8 cellular contexts compared by ENCODE assay signal in the genomic region with DNA sequence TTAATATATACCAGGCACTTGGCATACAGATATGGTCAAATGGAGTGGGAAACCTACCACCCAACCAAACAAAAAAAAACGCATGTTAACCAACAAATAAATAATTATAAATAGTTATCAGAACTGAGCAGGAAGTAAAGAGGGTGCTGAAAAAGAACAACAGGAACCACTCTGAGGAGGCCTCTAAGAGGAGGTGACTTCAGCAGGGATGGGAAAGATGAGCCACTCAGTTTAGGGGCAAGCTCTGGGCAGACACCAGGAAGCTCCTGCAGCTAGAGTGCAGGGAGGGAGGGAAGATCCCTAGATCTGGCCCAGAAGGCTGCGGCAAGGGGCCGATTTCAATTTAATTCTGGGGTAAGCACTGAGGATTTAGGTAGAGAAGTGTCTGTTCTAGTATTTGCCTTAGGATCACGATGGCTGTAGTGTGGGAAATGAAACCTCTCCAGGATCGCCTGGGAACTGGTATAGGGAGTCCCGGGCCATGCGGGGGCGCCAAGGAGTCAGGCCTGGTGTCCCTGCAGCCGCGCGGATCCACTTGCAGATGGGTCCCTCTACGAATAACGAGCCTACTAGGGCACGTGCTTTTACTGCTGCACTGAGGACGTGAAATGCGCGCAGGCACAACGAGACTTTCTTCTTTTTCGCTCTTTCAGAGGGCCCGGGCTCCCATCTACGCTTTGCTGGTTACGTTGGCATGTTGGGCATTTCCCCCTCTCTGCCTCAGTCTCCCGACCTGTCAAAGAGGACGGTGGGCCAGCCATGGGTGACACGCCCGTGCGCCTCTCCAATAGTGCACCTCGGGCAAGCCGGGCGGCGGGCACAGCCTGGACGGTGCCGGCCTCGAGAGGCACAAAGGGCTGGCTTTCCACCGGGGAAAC. TPM values are rescaled to one million over a fixed set of nuclear protein-coding genes. Genes with fewer than 3 reads are reported as not detected.
DNase-seq lines count a peak whose midpoint lies in the region; ATAC-seq and TF ChIP-seq lines count a peak whose summit lies in the region.

No MANE protein-coding gene starts in this region.

- H3K27ac ChIP-seq in psoas muscle (peak overlapping the region; percentile 98), uterus (peak overlapping the region; percentile 89 to 92)

- no peaks in the 10 kb centered on the region for H3K27me3 ChIP-seq in psoas muscle (ENCODE audit: insufficient read depth in 3 of 3, low read length in 2 of 3)
- no peaks in the 10 kb centered on the region for H3K27me3 ChIP-seq in uterus

- TF ChIP-seq POLR2A in uterus (IDR thresholded peaks at IDR 0.05), result no peak

- 4 to 6% (median 5%) methylated on average over 34 to 35 of the region's 35 CpGs for WGBS in psoas muscle, 3 donors

- H3K4me3 ChIP-seq in psoas muscle, result peak overlapping the region; percentile 92
- H3K4me3 ChIP-seq in uterus, result peak overlapping the region; percentile 50 to 75

- peak; percentile 57 for DNase-seq in NK-92 treated with Interleukin-12 subunit alpha and Interleukin-12 subunit beta, amount 100 ng/mL, for 24 hours (lab: John Stamatoyannopoulos, UW)
- DNase-seq in NK-92 (lab: John Stamatoyannopoulos, UW; ENCODE audit: unreplicated experiment) (no peak), NCI-H146 (lab: John Stamatoyannopoulos, UW) (peak; percentile 82), T-helper 22 cell (ENCODE audit: low read depth) (peak; percentile 46), astrocyte of the hippocampus (ENCODE audit: low read depth, low spot score) (peak; percentile 93), hepatic stellate cell (ENCODE audit: low spot score) (peak; percentile 93), psoas muscle (peak; percentile 95 to 96), uterus (peak; percentile 88 to 93)

- TF ChIP-seq CTCF in psoas muscle (IDR thresholded peaks at IDR 0.05) (peak; percentile 78), uterus (IDR thresholded peaks at IDR 0.05) (peak; percentile 85 to 91 (median 86))

- H3K4me1 ChIP-seq in psoas muscle (peaks cover 32% of the 10 kb centered on the region), uterus (peaks cover 13 to 18% of the 10 kb centered on the region in 2 donors)

- intact Hi-C loops in psoas muscle (cut with DNase I) (loop anchor here (2.0 to 5.0 kb wide), 3 partner anchors 46 to 81 kb away; no protein-coding TSS in a partner anchor), uterus (cut with DNase I; ENCODE audit: low total_unique reads) (loop anchor here (2.0 kb wide), 1 partner anchor 64 kb away; no protein-coding TSS in a partner anchor)

- H3K36me3 ChIP-seq in psoas muscle (ENCODE audit: insufficient read depth in 1 of 2, low read depth in 1 of 2), result no peaks in the 10 kb centered on the region
- H3K36me3 ChIP-seq in uterus, result no peaks in the 10 kb centered on the region

- H3K9me3 ChIP-seq in psoas muscle (no peaks in the 10 kb centered on the region), uterus (no peaks in the 10 kb centered on the region)

- ATAC-seq in psoas muscle, result peak; percentile 79 to 84 (median 81)

RNA-seq across cellular contexts. Expression of a gene that starts 1.5 kb away (rescaled TPM):
- total RNA-seq in psoas muscle, result 10 to 100 TPM; 22.5 to 34.1 (median 32.0) TPM
- 1 to 10 TPM; 3.3 to 9.1 (median 5.5) TPM for polyA plus RNA-seq in psoas muscle
- 10 to 100 TPM in 2 of 4 donors, 1 to 10 TPM in 2; 7.9 to 34.6 (median 15.7) TPM for total RNA-seq in uterus
